In the genomic region with DNA sequence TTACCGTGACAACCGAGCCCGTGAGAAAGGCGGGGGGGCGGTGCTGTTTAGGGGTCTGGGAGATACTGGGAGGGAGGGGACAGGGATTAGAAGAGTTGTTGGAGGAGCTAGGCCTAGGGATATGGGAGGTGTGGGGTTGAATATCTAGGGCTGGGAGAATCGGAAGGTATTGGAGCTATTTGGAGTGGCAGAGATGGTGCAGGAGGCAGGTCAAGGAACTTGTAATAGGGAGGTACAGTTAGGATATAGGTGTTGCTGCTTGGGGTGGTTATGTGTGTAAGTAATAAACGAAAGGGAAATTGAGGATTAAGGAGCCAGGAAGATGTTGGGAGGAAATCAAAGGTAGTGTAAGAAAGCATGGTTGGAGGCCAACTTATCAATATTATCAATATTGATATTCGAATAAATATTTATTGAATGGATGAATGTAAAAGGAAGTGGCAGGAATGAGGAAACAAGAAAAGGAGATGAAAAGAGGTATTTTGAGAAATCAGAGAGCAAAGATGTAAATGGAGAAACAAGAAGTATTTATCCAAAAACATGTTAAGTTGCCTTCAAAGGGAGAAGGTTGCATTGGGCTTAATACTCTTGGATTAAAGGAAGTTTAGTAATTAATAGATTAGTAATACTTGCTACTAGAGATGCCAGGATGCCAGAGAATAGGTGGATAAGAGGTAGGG, we compare ENCODE assay signal across 8 cellular contexts. TPM values are rescaled to one million over a fixed set of nuclear protein-coding genes. Genes with fewer than 3 reads are reported as not detected.
DNase-seq lines count a peak whose midpoint lies in the region; ATAC-seq and TF ChIP-seq lines count a peak whose summit lies in the region.

No MANE protein-coding gene starts in this region.

- no peak for TF ChIP-seq POLR2A in right lobe of liver (IDR thresholded peaks at IDR 0.05)

- peak overlapping the region; percentile 94 for H3K4me3 Mint-ChIP-seq in activated naive CD4-positive, alpha-beta T cell treated with anti-CD3 and anti-CD28 coated beads, Interleukin-2, amount 50 U/mL, for 24 hours

- H3K36me3 ChIP-seq in right lobe of liver (peaks cover 0 to 3% (median 0%) of the 10 kb centered on the region in 4 donors), upper lobe of right lung (peaks cover 10% of the 10 kb centered on the region)

- H3K4me3 ChIP-seq in astrocyte of the spinal cord (ENCODE audit: low read depth, low read length) (peak overlapping the region; percentile 61), right lobe of liver (peak overlapping the region; percentile 63 to 79 (median 74)), upper lobe of right lung (peak overlapping the region; percentile 73)

- peaks cover 41% of the 10 kb centered on the region for H3K36me3 Mint-ChIP-seq in activated naive CD4-positive, alpha-beta T cell treated with anti-CD3 and anti-CD28 coated beads, Interleukin-2, amount 50 U/mL, for 24 hours

- peaks cover 70% of the 10 kb centered on the region for H3K4me1 Mint-ChIP-seq in activated naive CD4-positive, alpha-beta T cell treated with anti-CD3 and anti-CD28 coated beads, Interleukin-2, amount 50 U/mL, for 24 hours

- H3K27ac ChIP-seq in right lobe of liver: peak overlapping the region; percentile 67 to 72 (median 68)
- peak overlapping the region; percentile 88 for H3K27ac ChIP-seq in upper lobe of right lung

- in situ Hi-C loops in astrocyte of the spinal cord (cut with HindIII; ENCODE audit: low sequenced_read_pairs): no loop called here

- H3K4me1 ChIP-seq in right lobe of liver (peaks cover 0 to 22% (median 4%) of the 10 kb centered on the region in 4 donors), upper lobe of right lung (peaks cover 18% of the 10 kb centered on the region)

- H3K27me3 ChIP-seq in right lobe of liver: no peaks in the 10 kb centered on the region
- H3K27me3 ChIP-seq in upper lobe of right lung: peaks cover 4% of the 10 kb centered on the region

- no peak for DNase-seq in activated naive CD4-positive, alpha-beta T cell treated with anti-CD3 and anti-CD28 coated beads, Interleukin-2, amount 50 U/mL, for 16 hours
- DNase-seq in astrocyte of the spinal cord (ENCODE audit: low read depth, low spot score): no peak
- DNase-seq in right lobe of liver: no peak
- DNase-seq in upper lobe of right lung: no peak
- DNase-seq in activated CD8-positive, alpha-beta memory T cell treated with anti-CD3 and anti-CD28 coated beads for 24 hours: no peak

- no peak for TF ChIP-seq CTCF in astrocyte of the spinal cord (IDR thresholded peaks at IDR 0.05; ENCODE audit: low read depth, low read length)
- no peak for TF ChIP-seq CTCF in right lobe of liver (IDR thresholded peaks at IDR 0.05)
- TF ChIP-seq CTCF in upper lobe of right lung (IDR thresholded peaks at IDR 0.05): no peak

- intact Hi-C loops in right lobe of liver (cut with DNase I) (no loop called here), upper lobe of right lung (cut with DNase I) (no loop called here)

- H3K9me3 Mint-ChIP-seq in activated naive CD4-positive, alpha-beta T cell treated with anti-CD3 and anti-CD28 coated beads, Interleukin-2, amount 50 U/mL, for 24 hours: no peaks in the 10 kb centered on the region

- ATAC-seq in right lobe of liver: no peak
- ATAC-seq in upper lobe of right lung: no peak
- ATAC-seq in GM19023 (IDR thresholded peaks at IDR 0.05; ENCODE audit: unreplicated experiment): no peak
- no peak for ATAC-seq in GM18519 (IDR thresholded peaks at IDR 0.05; ENCODE audit: low FRiP score, unreplicated experiment)

- 8% methylated on average over 8 of the region's 8 CpGs for WGBS in right lobe of liver (ENCODE audit: insufficient coverage, low coverage, low lambda C conversion rate, missing lambda C conversion rate)

- H3K9me3 ChIP-seq in right lobe of liver: no peaks in the 10 kb centered on the region
- no peaks in the 10 kb centered on the region for H3K9me3 ChIP-seq in upper lobe of right lung

- H3K27me3 Mint-ChIP-seq in activated naive CD4-positive, alpha-beta T cell treated with anti-CD3 and anti-CD28 coated beads, Interleukin-2, amount 50 U/mL, for 24 hours: peaks cover 21% of the 10 kb centered on the region

- H3K27ac Mint-ChIP-seq in activated naive CD4-positive, alpha-beta T cell treated with anti-CD3 and anti-CD28 coated beads, Interleukin-2, amount 50 U/mL, for 24 hours: peak overlapping the region; percentile 98

RNA-seq across cellular contexts. Expression of a gene that starts 0.6 kb away (rescaled TPM):
- total RNA-seq in right lobe of liver (10 to 100 TPM; 22.9 to 37.2 (median 25.7) TPM), upper lobe of right lung (62.6 TPM)

RNA-seq across cellular contexts. Expression of a gene that starts 6.5 kb away (rescaled TPM):
- total RNA-seq in right lobe of liver (10 to 100 TPM in 4 of 6 experiments, 1 to 10 TPM in 2; 9.4 to 17.8 (median 11.2) TPM), upper lobe of right lung (20.3 TPM)

RNA-seq across cellular contexts. Expression of a gene that starts 8.0 kb away (rescaled TPM):
- total RNA-seq in right lobe of liver: not detected
- 2.4 TPM for total RNA-seq in upper lobe of right lung

RNA-seq across cellular contexts. Expression of a gene that starts 45.3 kb away (rescaled TPM):
- total RNA-seq in right lobe of liver (1 to 10 TPM in 1 of 6 experiments, under 1 TPM in 5; 0.32 to 5.1 (median 0.60) TPM), upper lobe of right lung (0.35 TPM)
